In the genomic region with DNA sequence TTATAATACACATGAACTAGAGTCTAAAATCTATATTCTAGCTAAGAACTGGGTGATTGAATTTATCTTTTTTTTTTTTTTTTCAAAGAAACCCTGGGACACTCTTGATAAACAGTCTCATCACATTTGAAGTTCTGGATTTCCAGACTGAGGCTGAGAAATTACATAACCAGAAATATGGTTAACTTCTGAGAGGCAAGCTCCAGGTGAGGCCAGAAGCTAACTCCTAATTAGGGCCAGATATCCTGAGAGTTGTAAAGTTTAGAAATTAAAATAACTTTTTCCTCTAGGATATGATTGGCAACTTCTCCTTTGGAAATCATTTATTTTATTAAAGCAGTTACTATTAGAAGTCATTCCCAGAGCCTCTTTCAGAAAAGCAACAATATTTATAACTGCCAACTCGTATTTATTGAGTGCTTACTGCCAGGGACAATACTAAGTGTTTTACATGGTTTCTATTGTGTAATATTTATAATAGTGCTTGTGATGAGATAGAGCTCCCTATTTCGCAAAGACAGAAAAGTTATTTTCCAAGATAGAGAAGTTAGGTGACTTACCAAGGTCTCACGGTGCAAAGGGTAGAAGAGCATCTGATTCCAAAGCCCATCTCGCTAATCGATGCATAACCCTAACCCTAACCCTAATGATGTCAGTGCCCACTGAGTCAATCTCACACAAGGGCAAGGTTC, we compare ENCODE assay signal across 27 cellular contexts.
"Had no signal": no experiment of that assay in that cellular context is flagged by ENCODE, and none has a peak within 500 bp of the region (broad histone marks: within the 10 kb centered on the region; RNA-seq: fewer than 3 reads in every experiment).

No MANE protein-coding gene starts in this region.

- H3K27ac ChIP-seq: Peyer's patch, RWPE1, SJCRH30, VCaP had no signal

- ATAC-seq: activated CD4-positive, alpha-beta T cell treated with anti-CD3 and anti-CD28 coated beads for 36 hours; activated T-cell treated with anti-CD3 and anti-CD28 coated beads, Interleukin-2, amount 50 U/mL, for 72 hours; K562 had no signal

- H3K27ac Mint-ChIP-seq: activated CD4-positive, alpha-beta memory T cell treated with anti-CD3 and anti-CD28 coated beads, Interleukin-2, amount 10 ng/mL, durations not matched to agents 7 days and 5 days; activated CD4-positive, alpha-beta T cell treated with anti-CD3 and anti-CD28 coated beads for 36 hours; activated naive CD4-positive, alpha-beta T cell treated with anti-CD3 and anti-CD28 coated beads, Interleukin-2, amount 10 ng/mL, durations not matched to agents 7 days and 5 days; activated naive CD8-positive, alpha-beta T cell treated with anti-CD3 and anti-CD28 coated beads for 36 hours; activated T-helper 2 cell treated with anti-CD3 and anti-CD28 coated beads, Interferon-gamma antibody, Interleukin-2, Interleukin-4, amounts not matched to agents 10 μg/mL and 5 μg/mL and 100 μg/mL, durations not matched to agents 14 hours and 24 hours and 36 hours; brain had no signal

- H3K9me3 ChIP-seq: Peyer's patch, SJCRH30, SK-N-SH had no signal

- H3K36me3 ChIP-seq: Peyer's patch, SJCRH30 had no signal

- H3K4me1 Mint-ChIP-seq: activated CD4-positive, alpha-beta memory T cell treated with anti-CD3 and anti-CD28 coated beads, Interleukin-2, amount 10 ng/mL, durations not matched to agents 7 days and 5 days; activated CD4-positive, alpha-beta T cell treated with anti-CD3 and anti-CD28 coated beads for 36 hours; activated naive CD4-positive, alpha-beta T cell treated with anti-CD3 and anti-CD28 coated beads, Interleukin-2, amount 10 ng/mL, durations not matched to agents 7 days and 5 days had no signal

- H3K36me3 Mint-ChIP-seq: activated naive CD4-positive, alpha-beta T cell treated with anti-CD3 and anti-CD28 coated beads, Interleukin-2, amount 10 ng/mL, durations not matched to agents 7 days and 5 days; activated naive CD8-positive, alpha-beta T cell treated with anti-CD3 and anti-CD28 coated beads for 36 hours; brain had no signal

- H3K4me3 ChIP-seq: K562, Peyer's patch, SJCRH30 had no signal

- FAIRE-seq: K562 had no signal

- H3K27me3 Mint-ChIP-seq: activated CD4-positive, alpha-beta T cell treated with anti-CD3 and anti-CD28 coated beads for 36 hours; activated naive CD4-positive, alpha-beta T cell treated with anti-CD3 and anti-CD28 coated beads, Interleukin-2, amount 10 ng/mL, durations not matched to agents 7 days and 5 days; activated naive CD8-positive, alpha-beta T cell treated with anti-CD3 and anti-CD28 coated beads for 36 hours; brain had no signal

- H3K4me2 ChIP-seq: SK-N-SH had no signal

- DNase-seq: activated CD4-positive, alpha-beta memory T cell treated with anti-CD3 and anti-CD28 coated beads, Interleukin-2, amount 10 ng/mL, durations not matched to agents 7 days and 5 days; activated CD4-positive, alpha-beta T cell treated with anti-CD3 and anti-CD28 coated beads for 36 hours; activated CD4-positive, alpha-beta T cell treated with anti-CD3 and anti-CD28 coated beads, Interleukin-2, amount 50 U/mL, for 1 hour; activated gamma-delta T cell treated with Interleukin-2 at 50 U/mL for 16 hours; activated naive CD4-positive, alpha-beta T cell treated with anti-CD3 and anti-CD28 coated beads, Interleukin-2, amount 10 ng/mL, durations not matched to agents 7 days and 5 days; activated naive CD8-positive, alpha-beta T cell treated with anti-CD3 and anti-CD28 coated beads for 36 hours; activated T-cell treated with anti-CD3 and anti-CD28 coated beads for 4 hours; activated T-cell treated with anti-CD3 and anti-CD28 coated beads, Interleukin-2, amount 50 U/mL, for 72 hours; aorta; Karpas-422; MM.1S; NCI-H1105; NCI-H1436; NCI-H187; NCI-H2081; NCI-H510A treated with DMSO at 0.1 percent for 48 hours; NCI-H69; Peyer's patch; Right ventricle myocardium superior; SJCRH30; SK-N-SH; T-helper 1 cell had no signal

- H3K27me3 ChIP-seq: Peyer's patch, SJCRH30 had no signal

- H3K4me1 ChIP-seq: Peyer's patch had no signal

- H3K4me3 Mint-ChIP-seq: activated CD4-positive, alpha-beta memory T cell treated with anti-CD3 and anti-CD28 coated beads, Interleukin-2, amount 10 ng/mL, durations not matched to agents 7 days and 5 days; activated CD4-positive, alpha-beta T cell treated with anti-CD3 and anti-CD28 coated beads for 36 hours; activated naive CD4-positive, alpha-beta T cell treated with anti-CD3 and anti-CD28 coated beads, Interleukin-2, amount 10 ng/mL, durations not matched to agents 7 days and 5 days; activated naive CD8-positive, alpha-beta T cell treated with anti-CD3 and anti-CD28 coated beads for 36 hours; activated T-cell treated with anti-CD3 and anti-CD28 coated beads, Interleukin-2, amount 50 U/mL, for 72 hours; brain had no signal

- H3K9me3 Mint-ChIP-seq: activated CD4-positive, alpha-beta memory T cell treated with anti-CD3 and anti-CD28 coated beads, Interleukin-2, amount 10 ng/mL, durations not matched to agents 7 days and 5 days; activated naive CD4-positive, alpha-beta T cell treated with anti-CD3 and anti-CD28 coated beads, Interleukin-2, amount 10 ng/mL, durations not matched to agents 7 days and 5 days; activated naive CD8-positive, alpha-beta T cell treated with anti-CD3 and anti-CD28 coated beads for 36 hours; activated T-cell treated with anti-CD3 and anti-CD28 coated beads, Interleukin-2, amount 50 U/mL, for 72 hours; activated T-helper 2 cell treated with anti-CD3 and anti-CD28 coated beads, Interferon-gamma antibody, Interleukin-2, Interleukin-4, amounts not matched to agents 10 μg/mL and 5 μg/mL and 100 μg/mL, durations not matched to agents 14 hours and 24 hours and 36 hours; brain had no signal

- H3K9ac ChIP-seq: SK-N-SH had no signal
